1 cellular context compared by ENCODE assay signal in genomic region chr17:19361975-19362292, GRCh38.
TF ChIP-seq lines count a peak whose summit lies in the region.

No MANE protein-coding gene starts in this region.

TF ChIP-seq in GM12878, 131 proteins besides CTCF, POLR2A, EP300 and RAD21:
- no peak for TF ChIP-seq EGR1 (IDR thresholded peaks at IDR 0.05; ENCODE audit: borderline replicate concordance in 1 of 2, low read depth in 2 of 2, low read length in 2 of 2)
- no peak for TF ChIP-seq MEF2B (IDR thresholded peaks at IDR 0.05; ENCODE audit: partially characterized antibody, poor library complexity, severe bottlenecking)
- no peak for TF ChIP-seq CBX3 (IDR thresholded peaks at IDR 0.05; ENCODE audit: borderline replicate concordance, low read depth)
- TF ChIP-seq NR2F1 (conservative IDR thresholded peaks at IDR 0.05), result no peak
- TF ChIP-seq SMAD5 (IDR thresholded peaks at IDR 0.05; ENCODE audit: low read depth), result no peak
- no peak for TF ChIP-seq FOXK2 (IDR thresholded peaks at IDR 0.05)
- TF ChIP-seq, protein P1, sequence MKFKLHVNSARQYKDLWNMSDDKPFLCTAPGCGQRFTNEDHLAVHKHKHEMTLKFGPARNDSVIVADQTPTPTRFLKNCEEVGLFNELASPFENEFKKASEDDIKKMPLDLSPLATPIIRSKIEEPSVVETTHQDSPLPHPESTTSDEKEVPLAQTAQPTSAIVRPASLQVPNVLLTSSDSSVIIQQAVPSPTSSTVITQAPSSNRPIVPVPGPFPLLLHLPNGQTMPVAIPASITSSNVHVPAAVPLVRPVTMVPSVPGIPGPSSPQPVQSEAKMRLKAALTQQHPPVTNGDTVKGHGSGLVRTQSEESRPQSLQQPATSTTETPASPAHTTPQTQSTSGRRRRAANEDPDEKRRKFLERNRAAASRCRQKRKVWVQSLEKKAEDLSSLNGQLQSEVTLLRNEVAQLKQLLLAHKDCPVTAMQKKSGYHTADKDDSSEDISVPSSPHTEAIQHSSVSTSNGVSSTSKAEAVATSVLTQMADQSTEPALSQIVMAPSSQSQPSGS (IDR thresholded peaks at IDR 0.05; ENCODE audit: low read length), result no peak
TF ChIP-seq in GM12878: peak in this region for 0.
